33 cellular contexts compared by ENCODE assay signal in genomic region chr14:101055776-101056374, GRCh38.
"Had no signal": no experiment of that assay in that cellular context is flagged by ENCODE, and none has a peak within 500 bp of the region (broad histone marks: within the 10 kb centered on the region; RNA-seq: fewer than 3 reads in every experiment).

No MANE protein-coding gene starts in this region.

- DNase-seq: activated B cell treated with CpG ODN at 0.5 μM for 24 hours; activated CD4-positive, alpha-beta T cell treated with anti-CD3 and anti-CD28 coated beads for 1 hour; activated CD4-positive, alpha-beta T cell treated with anti-CD3 and anti-CD28 coated beads, Interleukin-2, amount 10 ng/mL, durations not matched to agents 24 days and 14 days; activated CD4-positive, alpha-beta T cell treated with anti-CD3 and anti-CD28 coated beads, Interleukin-2, amount 50 U/mL, for 48 hours; activated CD8-positive, alpha-beta memory T cell treated with anti-CD3 and anti-CD28 coated beads, Interleukin-2, amount 10 ng/mL, durations not matched to agents 7 days and 5 days; activated effector memory CD4-positive, alpha-beta T cell treated with Interleukin-2 at 50 U/mL for 16 hours; activated naive CD4-positive, alpha-beta T cell; activated naive CD8-positive, alpha-beta T cell treated with anti-CD3 and anti-CD28 coated beads, Interleukin-2, amount 50 U/mL, for 24 hours; activated T-cell treated with anti-CD3 and anti-CD28 coated beads, Interleukin-2, amount 50 U/mL, for 24 hours; amniotic stem cell; brain microvascular endothelial cell; Kasumi-1; KBM-7; NCI-H1092; NCI-H1417 treated with DMSO at 0.1 percent for 48 hours; NCI-H1694; NCI-H2029; NCI-H2107; NCI-H2171 treated with DMSO at 0.1 percent for 48 hours; NCI-H345; NCI-H510A; NCI-H526 treated with DMSO at 0.1 percent for 48 hours; NCI-H82; NK-92 treated with Interleukin-12 subunit alpha and Interleukin-12 subunit beta, amount 100 ng/mL, for 24 hours; OCI-M1; RPMI8226; SHP77; T-helper 17 cell; T-helper 9 cell had no signal

- H3K27me3 ChIP-seq: brain microvascular endothelial cell, cardiac muscle cell, SJSA1 had no signal

- ATAC-seq: activated CD8-positive, alpha-beta memory T cell treated with anti-CD3 and anti-CD28 coated beads, Interleukin-2, amount 10 ng/mL, durations not matched to agents 7 days and 5 days; activated naive CD4-positive, alpha-beta T cell treated with anti-CD3 and anti-CD28 coated beads, Interleukin-2, amount 50 U/mL, for 72 hours; activated naive CD8-positive, alpha-beta T cell treated with anti-CD3 and anti-CD28 coated beads, Interleukin-2, amount 50 U/mL, for 24 hours; Panc1; T-helper 17 cell had no signal

- H3K4me3 ChIP-seq: cardiac muscle cell, SJSA1 had no signal

- H3K36me3 ChIP-seq: cardiac muscle cell had no signal

- H3K9me3 ChIP-seq: SJSA1 had no signal

- H3K27ac ChIP-seq: brain microvascular endothelial cell, cardiac muscle cell, SJSA1 had no signal
